In the genomic region with DNA sequence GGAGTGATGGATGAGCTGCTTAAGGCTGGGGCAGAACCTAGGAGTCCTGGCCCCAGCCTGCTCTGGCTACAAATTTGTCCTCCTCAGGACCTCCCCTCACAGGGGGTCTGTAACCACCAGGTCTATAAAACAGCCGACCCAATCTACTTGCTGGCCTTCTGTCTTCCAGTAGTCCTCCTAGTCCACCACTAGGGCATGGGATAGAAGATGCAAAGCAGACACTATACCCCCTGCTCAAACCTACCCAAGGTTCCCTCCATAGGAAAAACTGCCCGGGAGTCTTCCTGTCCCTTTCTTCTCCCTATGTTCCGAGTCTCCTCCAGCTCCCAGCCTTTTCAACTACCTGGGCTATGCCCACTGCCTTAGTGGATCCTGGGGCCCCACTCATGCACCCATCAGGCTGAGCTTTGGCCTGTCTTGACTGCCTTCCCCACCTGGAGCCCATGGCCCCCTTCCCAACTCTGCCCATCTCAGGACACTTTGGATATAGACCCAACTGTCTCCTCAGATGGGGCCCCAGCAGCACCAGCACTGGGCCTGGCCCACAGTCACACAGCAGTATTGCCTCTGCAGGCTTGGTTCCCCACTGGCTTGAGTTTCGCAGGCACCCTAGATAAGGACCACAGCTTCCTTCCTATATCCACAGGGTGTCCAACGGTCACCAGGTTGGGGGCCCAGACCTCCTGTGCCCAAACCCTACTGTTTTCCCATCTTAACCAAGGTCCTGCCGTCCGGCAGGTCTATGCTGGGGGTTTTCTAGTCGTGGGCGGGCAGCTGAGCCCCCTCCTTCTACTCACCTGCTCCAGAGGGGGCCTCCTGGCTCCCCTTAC, we compare ENCODE assay signal across 8 cellular contexts. TPM values are rescaled to one million over a fixed set of nuclear protein-coding genes. Genes with fewer than 3 reads are reported as not detected.
A peak's percentile ranks its signal among the peaks of the same experiment; 100 is the strongest.
DNase-seq lines count a peak whose midpoint lies in the region; ATAC-seq and TF ChIP-seq lines count a peak whose summit lies in the region.

No MANE protein-coding gene starts in this region.

- no peaks in the 10 kb centered on the region for H3K27me3 Mint-ChIP-seq in activated CD4-positive, alpha-beta T cell treated with anti-CD3 and anti-CD28 coated beads for 36 hours
- H3K27me3 Mint-ChIP-seq in activated B cell treated with CpG ODN at 0.5 μM for 24 hours, result no peaks in the 10 kb centered on the region

- H3K36me3 Mint-ChIP-seq in activated CD4-positive, alpha-beta T cell treated with anti-CD3 and anti-CD28 coated beads for 36 hours (ENCODE audit: low read depth), result no peaks in the 10 kb centered on the region
- peaks cover 6% of the 10 kb centered on the region for H3K36me3 Mint-ChIP-seq in activated B cell treated with CpG ODN at 0.5 μM for 24 hours (ENCODE audit: low read depth)

- no peaks in the 10 kb centered on the region for H3K9me3 Mint-ChIP-seq in activated CD4-positive, alpha-beta T cell treated with anti-CD3 and anti-CD28 coated beads for 36 hours (ENCODE audit: low read depth)
- H3K9me3 Mint-ChIP-seq in activated B cell treated with CpG ODN at 0.5 μM for 24 hours, result no peaks in the 10 kb centered on the region

- CTCF ChIA-PET in activated CD4-positive, alpha-beta T cell treated with anti-CD3 and anti-CD28 coated beads for 36 hours (lab: Charles Lee), result interaction anchor here (0.6 to 1.9 kb wide), 7 partner anchors 26 to 156 kb away, joined by 3 to 16 read pairs (median 4); partner anchors contain the start of genes CYB561D2, GNAI2, NPRL2 and RASSF1
- CTCF ChIA-PET in activated B cell treated with CpG ODN at 0.5 μM for 24 hours (lab: Charles Lee), result interaction anchor here (0.6 to 1.8 kb wide), 4 partner anchors 21 to 71 kb away, joined by 3 to 9 read pairs (median 4); partner anchors contain the start of gene HYAL2

- peak overlapping the region; percentile 70 for H3K27ac Mint-ChIP-seq in activated CD4-positive, alpha-beta T cell treated with anti-CD3 and anti-CD28 coated beads for 36 hours
- peak overlapping the region; percentile 98 for H3K27ac Mint-ChIP-seq in activated B cell treated with CpG ODN at 0.5 μM for 24 hours

- H3K4me3 ChIP-seq in iPS-11a (ENCODE audit: low read depth, low read length), result peak overlapping the region; percentile 86

- no peak for ATAC-seq in activated CD4-positive, alpha-beta T cell treated with anti-CD3 and anti-CD28 coated beads for 36 hours
- ATAC-seq in activated B cell treated with CpG ODN at 0.5 μM for 24 hours (ENCODE audit: low read depth), result no peak
- no peak for ATAC-seq in GM19395 (IDR thresholded peaks at IDR 0.05; ENCODE audit: unreplicated experiment)

- H3K4me1 Mint-ChIP-seq in activated CD4-positive, alpha-beta T cell treated with anti-CD3 and anti-CD28 coated beads for 36 hours, result peaks cover 13% of the 10 kb centered on the region
- peaks cover 30% of the 10 kb centered on the region for H3K4me1 Mint-ChIP-seq in activated B cell treated with CpG ODN at 0.5 μM for 24 hours

- H3K27ac ChIP-seq in temporal lobe (ENCODE audit: low read depth, low read length), result peak overlapping the region; percentile 96

- intact Hi-C loops in activated CD4-positive, alpha-beta T cell treated with anti-CD3 and anti-CD28 coated beads for 36 hours (cut with DNase I, micrococcal nuclease), result loop anchor here (2.0 to 10.0 kb wide), 9 partner anchors 51 to 1759 kb away; partner anchors contain the start of genes DUSP7 (in 1 of the 2), GMPPB (in 1 of the 2), MANF (in 1 of the 2) and MAPKAPK3 (in 1 of the 2)
- intact Hi-C loops in activated B cell treated with CpG ODN at 0.5 μM for 24 hours (cut with micrococcal nuclease), result loop anchor here (2.0 to 10.0 kb wide), 5 partner anchors 71 to 1273 kb away; partner anchors contain the start of genes APEH, HEMK1, IMPDH2 and INKA1

- TF ChIP-seq CTCF in activated B cell treated with CpG ODN at 0.5 μM for 24 hours (IDR thresholded peaks at IDR 0.05), result no peak

- POLR2A ChIA-PET in activated CD4-positive, alpha-beta T cell treated with anti-CD3 and anti-CD28 coated beads for 36 hours (lab: Charles Lee), result interaction anchor here (0.6 to 1.6 kb wide), 2 partner anchors 38 to 70 kb away, joined by 10 to 11 read pairs; no protein-coding TSS in a partner anchor
- POLR2A ChIA-PET in activated B cell treated with CpG ODN at 0.5 μM for 24 hours (lab: Charles Lee), result interaction anchor here (0.9 to 3.4 kb wide), 10 partner anchors 15 to 828 kb away, joined by 3 to 62 read pairs (median 8); partner anchors contain the start of genes CISH, CYB561D2, DAG1 and HYAL2

- no peak for DNase-seq in activated CD4-positive, alpha-beta T cell treated with anti-CD3 and anti-CD28 coated beads for 36 hours
- no peak for DNase-seq in activated CD4-positive, alpha-beta T cell treated with anti-CD3 and anti-CD28 coated beads for 48 hours
- DNase-seq in activated B cell treated with CpG ODN at 0.5 μM for 24 hours (no peak), middle frontal gyrus (ENCODE audit: extremely low spot score, low spot score) (no peak), epidermal melanocyte (ENCODE audit: insufficient read length, low spot score) (no peak)

- peak overlapping the region; percentile 97 for H3K4me3 Mint-ChIP-seq in activated CD4-positive, alpha-beta T cell treated with anti-CD3 and anti-CD28 coated beads for 36 hours
- H3K4me3 Mint-ChIP-seq in activated B cell treated with CpG ODN at 0.5 μM for 24 hours, result peak overlapping the region; percentile 98

RNA-seq across cellular contexts. Expression of gene HYAL3, which starts 1.1 kb away (rescaled TPM):
- total RNA-seq in activated CD4-positive, alpha-beta T cell treated with anti-CD3 and anti-CD28 coated beads for 36 hours, result 1 to 10 TPM; 4.5 to 5.4 TPM
- total RNA-seq in activated B cell treated with CpG ODN at 0.5 μM for 24 hours (2.0 and 2.5 TPM in 2 replicates), temporal lobe (4.9 TPM)

RNA-seq across cellular contexts. Expression of gene NAA80, which starts 1.1 kb away (rescaled TPM):
- 10 to 100 TPM; 17.6 to 18.7 TPM for total RNA-seq in activated CD4-positive, alpha-beta T cell treated with anti-CD3 and anti-CD28 coated beads for 36 hours
- 23.9 and 24.8 TPM in 2 replicates for total RNA-seq in activated B cell treated with CpG ODN at 0.5 μM for 24 hours
- total RNA-seq in temporal lobe, result 1.5 TPM

RNA-seq across cellular contexts. Expression of gene HYAL1, which starts 5.3 kb away (rescaled TPM):
- total RNA-seq in activated CD4-positive, alpha-beta T cell treated with anti-CD3 and anti-CD28 coated beads for 36 hours, result under 1 TPM in 1 of 2 experiments, not detected in 1; 0.37 TPM
- total RNA-seq in activated B cell treated with CpG ODN at 0.5 μM for 24 hours (0.47 and 0.73 TPM in 2 replicates), temporal lobe (0.49 TPM)

RNA-seq across cellular contexts. Expression of gene IFRD2, which starts 5.9 kb away (rescaled TPM):
- 100 to 1,000 TPM; 100 to 125 TPM for total RNA-seq in activated CD4-positive, alpha-beta T cell treated with anti-CD3 and anti-CD28 coated beads for 36 hours
- total RNA-seq in activated B cell treated with CpG ODN at 0.5 μM for 24 hours (92.2 and 105 TPM in 2 replicates), temporal lobe (10.8 TPM)

RNA-seq across cellular contexts. Expression of gene LSMEM2, which starts 19.2 kb away (rescaled TPM):
- total RNA-seq in activated CD4-positive, alpha-beta T cell treated with anti-CD3 and anti-CD28 coated beads for 36 hours, result not detected
- not detected in 2 replicates for total RNA-seq in activated B cell treated with CpG ODN at 0.5 μM for 24 hours
- not detected for total RNA-seq in temporal lobe
